ENCODE assay signal across 9 cellular contexts in the genomic region with DNA sequence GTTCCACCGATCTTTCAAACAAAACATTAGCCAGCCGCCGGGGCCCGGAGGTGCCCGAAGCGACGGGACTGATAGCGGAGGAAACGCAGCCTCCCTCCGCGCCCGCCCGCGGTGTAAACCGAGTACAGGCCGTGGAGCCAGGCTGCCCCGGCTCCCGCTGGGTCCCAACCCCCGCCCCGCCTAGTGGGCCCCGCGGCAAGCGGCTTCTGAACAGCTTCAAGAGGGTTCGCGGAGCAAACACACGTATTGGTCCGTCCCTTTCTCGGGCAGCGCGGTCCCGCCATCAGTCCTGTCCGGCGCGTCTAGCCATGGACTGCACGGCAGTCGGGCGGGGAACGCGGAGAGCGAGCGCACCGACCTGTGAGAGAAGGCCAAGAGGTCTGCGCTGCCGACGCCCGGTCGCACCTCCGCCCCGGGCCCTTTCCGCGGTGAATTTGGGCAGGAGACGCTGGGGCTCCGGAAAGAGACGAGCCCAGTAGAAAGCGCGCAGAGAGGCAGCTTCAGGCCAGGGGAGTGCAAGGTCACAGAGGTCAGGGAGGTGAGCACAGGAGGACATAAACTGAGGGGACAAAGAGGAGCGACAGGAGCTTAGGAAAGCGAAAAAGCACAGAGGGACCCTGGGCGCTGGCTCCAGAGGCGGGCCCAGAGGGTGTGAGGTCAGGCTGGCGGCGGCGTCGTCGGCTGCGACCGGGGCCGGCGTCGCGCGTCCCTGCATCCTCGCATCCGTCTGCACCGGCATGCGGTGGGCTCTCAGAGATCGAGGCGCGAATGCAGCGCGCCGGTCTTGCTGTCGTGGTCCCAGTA. TPM values are rescaled to one million over a fixed set of nuclear protein-coding genes. Genes with fewer than 3 reads are reported as not detected.
DNase-seq lines count a peak whose midpoint lies in the region; ATAC-seq, FAIRE-seq and TF ChIP-seq lines count a peak whose summit lies in the region.
"Had no signal": no experiment of that assay in that cellular context is flagged by ENCODE, and none has a peak within 500 bp of the region (broad histone marks: within the 10 kb centered on the region; RNA-seq: fewer than 3 reads in every experiment).

No MANE protein-coding gene starts in this region.

- H3K14ac ChIP-seq in mesenchymal stem cell (ENCODE audit: low read length in 2 of 2) = no peak overlapping the region

- H3K23ac ChIP-seq in mesenchymal stem cell (ENCODE audit: low read length in 2 of 2) = peak overlapping the region in 1 of 2 experiments; percentile 90

- H2BK12ac ChIP-seq in mesenchymal stem cell (ENCODE audit: low read length in 2 of 2) = no peak overlapping the region

- no peak overlapping the region for H2AFZ ChIP-seq in GM12878 (ENCODE audit: control insufficient read depth, low read depth, low read length)
- no peak overlapping the region for H2AFZ ChIP-seq in mesenchymal stem cell (ENCODE audit: low read depth, low read length)

- peak; percentile 28 to 42 for DNase-seq in stimulated activated CD4-positive, alpha-beta T cell treated with anti-CD3 and anti-CD28 coated beads, Interleukin-2, amount 100 ng/mL, for 24 hours
- DNase-seq in stimulated activated CD4-positive, alpha-beta T cell treated with anti-CD3 and anti-CD28 coated beads, Interleukin-1b, Interleukin-23, amount 100 ng/mL, for 48 hours = no peak
- DNase-seq in GM12878 (ENCODE audit: low read depth, low spot score) (no peak), mesenchymal stem cell (peak; percentile 26), vagina (ENCODE audit: extremely low spot score in 2 of 2) (no peak), NCI-H1092 (lab: John Stamatoyannopoulos, UW) (no peak)
- DNase-seq: T-helper 9 cell had no signal

- in situ Hi-C loops in GM12878 (cut with MboI) = loop anchor here (25.0 kb wide), 1 partner anchor 1183 kb away; a partner anchor contains a TSS

- no peak overlapping the region for H2BK15ac ChIP-seq in mesenchymal stem cell (ENCODE audit: low read depth, poor library complexity, severe bottlenecking)

- H2AK5ac ChIP-seq in mesenchymal stem cell (ENCODE audit: low read length, severe bottlenecking) = no peak overlapping the region

- CTCF ChIA-PET in GM12878 (lab: Yijun Ruan, JAX) = interaction anchor here (0.6 to 1.7 kb wide), 3 partner anchors 9 to 372 kb away, joined by 3 to 5 read pairs (median 3); no protein-coding TSS in a partner anchor

- no peak overlapping the region for H3K4ac ChIP-seq in mesenchymal stem cell (ENCODE audit: low read depth in 1 of 2, low read length in 2 of 2)

- H3K9ac ChIP-seq in GM12878 (ENCODE audit: control insufficient read depth, insufficient read depth, low read length) (no peak overlapping the region), mesenchymal stem cell (ENCODE audit: low read length) (no peak overlapping the region)

- H3K27me3 ChIP-seq in GM12878 (replicated peaks in 1 of 2; ENCODE audit: control insufficient read depth in 2 of 2, insufficient read depth in 2 of 2, low read length in 1 of 2) (peaks cover 21 to 30% of the 10 kb centered on the region in 2 experiments), mesenchymal stem cell (ENCODE audit: control insufficient read depth in 1 of 2, insufficient read depth in 1 of 2, low read length in 2 of 2) (peaks cover 92 to 97% of the 10 kb centered on the region in 2 experiments), vagina (peaks cover 4% of the 10 kb centered on the region)

- H4K91ac ChIP-seq in mesenchymal stem cell (ENCODE audit: low read length) = peak overlapping the region; percentile 19

- H3K4me3 ChIP-seq in GM12878 (no peak overlapping the region), mesenchymal stem cell (ENCODE audit: insufficient read depth in 1 of 2, low read depth in 1 of 2, low read length in 2 of 2) (peak overlapping the region; percentile 24 to 48), vagina (peak overlapping the region; percentile 45 to 59)

- H4K20me1 ChIP-seq in GM12878 (ENCODE audit: control insufficient read depth, insufficient read depth) = 0 out of 2 replicates have a peak, but pooled peaks cover 3% of the 10 kb centered on the region

- SMC1A ChIA-PET in GM12878 (lab: Charles Lee; ENCODE audit: uncharacterized antibody, unreplicated experiment) = no interaction called here

- TF ChIP-seq EP300 in GM12878 (IDR thresholded peaks at IDR 0.05; ENCODE audit: borderline replicate concordance in 1 of 2, control insufficient read depth in 1 of 2, low read depth in 2 of 2, low read length in 2 of 2) = no peak

- intact Hi-C loops in GM12878 (cut with micrococcal nuclease; ENCODE audit: unreplicated experiment) (loop anchor here (5.0 to 10.0 kb wide), 2 partner anchors 150 to 257 kb away; no protein-coding TSS in a partner anchor), vagina (cut with DNase I) (no loop called here)

- ATAC-seq in GM12878 = no peak
- no peak for ATAC-seq in HG03457 (IDR thresholded peaks at IDR 0.05; ENCODE audit: unreplicated experiment)
- ATAC-seq in GM19035 (IDR thresholded peaks at IDR 0.05; ENCODE audit: unreplicated experiment) = no peak

- WGBS in GM12878 (ENCODE audit: insufficient coverage, insufficient replicate concordance, low lambda C conversion rate, missing lambda C conversion rate) = 39% methylated on average over 69 of the region's 83 CpGs
- 2% methylated on average over 78 of the region's 83 CpGs for WGBS in mesenchymal stem cell

- RAD21 ChIA-PET in GM12878 (lab: Charles Lee; ENCODE audit: unreplicated experiment) = no interaction called here

- no peak for TF ChIP-seq RAD21 in GM12878 (IDR thresholded peaks at IDR 0.05; ENCODE audit: insufficient read depth, low read depth, low read length)

- H3K36me3 ChIP-seq in GM12878 (ENCODE audit: control insufficient read depth in 2 of 2, insufficient read depth in 2 of 2, low read length in 1 of 2) = no peaks in the 10 kb centered on the region
- peaks cover 0 to 3% of the 10 kb centered on the region in 2 experiments for H3K36me3 ChIP-seq in mesenchymal stem cell (ENCODE audit: control insufficient read depth in 1 of 2, insufficient read depth in 2 of 2, low read depth in 1 of 2, low read length in 2 of 2)
- H3K36me3 ChIP-seq in vagina = no peaks in the 10 kb centered on the region

- H4K8ac ChIP-seq in mesenchymal stem cell (ENCODE audit: low read length) = no peak overlapping the region

- H3K79me1 ChIP-seq in mesenchymal stem cell (replicated peaks; ENCODE audit: low read length, poor library complexity, severe bottlenecking) = no peaks in the 10 kb centered on the region

- H3K4me2 ChIP-seq in GM12878 (ENCODE audit: control insufficient read depth, insufficient read depth) (no peak overlapping the region), mesenchymal stem cell (ENCODE audit: low read length, poor library complexity, severe bottlenecking) (peak overlapping the region; percentile 75)

- TF ChIP-seq CTCF in GM12878 (IDR thresholded peaks at IDR 0.05 in 2 of 3, conservative IDR thresholded peaks at IDR 0.05 in 1 of 3; ENCODE audit: control insufficient read depth in 2 of 3, extremely low read depth in 1 of 3, insufficient read depth in 1 of 3, low read depth in 3 of 3, low read length in 3 of 3) = no peak
- TF ChIP-seq CTCF in vagina (IDR thresholded peaks at IDR 0.05) = no peak

- H2BK120ac ChIP-seq in mesenchymal stem cell (ENCODE audit: low read depth, low read length) = no peak overlapping the region

- TF ChIP-seq POLR2A in GM12878 (IDR thresholded peaks at IDR 0.05; ENCODE audit: low read depth, low read length) = no peak
- no peak for TF ChIP-seq POLR2A in vagina (IDR thresholded peaks at IDR 0.05)

- POLR2A ChIA-PET in GM12878 (lab: Charles Lee) = no interaction called here

- H3K79me2 ChIP-seq in GM12878 (ENCODE audit: control insufficient read depth, insufficient read depth, low read length) = no peaks in the 10 kb centered on the region

- H3K9me3 ChIP-seq in GM12878 (replicated peaks; ENCODE audit: control insufficient read depth, insufficient read depth, low read length) = no peaks in the 10 kb centered on the region; the same call in 2 of the 3 replicates
- no peaks in the 10 kb centered on the region for H3K9me3 ChIP-seq in mesenchymal stem cell (ENCODE audit: control insufficient read depth, low read length)
- no peaks in the 10 kb centered on the region for H3K9me3 ChIP-seq in vagina

- BruUV-seq in GM12878 (replicated peaks; lab: Mats Ljungman, UMichigan) = no TSS peak

- no peak for FAIRE-seq in GM12878 (lab: Jason Lieb, UNC)

- H2BK5ac ChIP-seq in mesenchymal stem cell (ENCODE audit: low read depth, low read length, poor library complexity, severe bottlenecking) = no peak overlapping the region

- no peak overlapping the region for H3K18ac ChIP-seq in mesenchymal stem cell (ENCODE audit: low read depth in 1 of 2, low read length in 2 of 2)

- H3K4me1 ChIP-seq in GM12878 (ENCODE audit: control insufficient read depth, insufficient read depth, low read length) (no peaks in the 10 kb centered on the region), mesenchymal stem cell (ENCODE audit: control insufficient read depth, insufficient read depth, low read depth, low read length) (peaks cover 42% of the 10 kb centered on the region), vagina (peaks cover 38% of the 10 kb centered on the region)

- no peak overlapping the region for H3K27ac ChIP-seq in GM12878 (ENCODE audit: control insufficient read depth, insufficient read depth)
- H3K27ac ChIP-seq in mesenchymal stem cell (ENCODE audit: low read length, poor library complexity, severe bottlenecking) = no peak overlapping the region
- no peak overlapping the region for H3K27ac ChIP-seq in vagina

RNA-seq across cellular contexts. Expression of a gene that starts 1.9 kb away (rescaled TPM):
- not detected in 2 replicates for total RNA-seq in GM12878 (2013; cell fraction: nucleolus; rRNA removed)
- total RNA-seq in GM12878 (2014; rRNA removed) (not detected in 2 replicates), GM12878 (2014; rRNA removed; fragmentation: Illumina TruSeq; extraction: Trizol) (not detected in 2 replicates), GM12878 (2021) (0.08 TPM in 1 of 2 replicates, not detected in the other), vagina (1.5 TPM)
- not detected for polyA plus RNA-seq in GM12878 (2011; ENCODE audit: low read depth)
- polyA plus RNA-seq in GM12878 (2011; rRNA removed) (not detected in 2 replicates), GM12878 (2014; fragmentation: Illumina TruSeq; extraction: Trizol) (not detected in 2 replicates), GM12878 (2014; fragmentation: Nextera tagmentation; extraction: Ambion mirVana) (not detected), GM12878 (2014; rRNA removed) (not detected in 2 replicates), GM12878 (2016; fragmentation: Nextera tagmentation; extraction: Ambion mirVana) (not detected)
- polyA plus RNA-seq in GM12878 (2011; cell fraction: cytosol; rRNA removed) = not detected in 2 replicates
- not detected in 2 replicates for polyA plus RNA-seq in GM12878 (2011; cell fraction: nucleus; rRNA removed)
- polyA plus RNA-seq in GM12878 (2012) = not detected in 2 replicates
- not detected in 2 replicates for polyA minus RNA-seq in GM12878 (2011; rRNA and poly(A)+ RNA removed)
- polyA minus RNA-seq in GM12878 (2011; cell fraction: cytosol; rRNA and poly(A)+ RNA removed) = 0.40 TPM in 1 of 2 replicates, not detected in the other
- not detected in 2 replicates for polyA minus RNA-seq in GM12878 (2011; cell fraction: nucleus; rRNA and poly(A)+ RNA removed)
- 0.07 TPM for polyA plus RNA-seq in mesenchymal stem cell (2013, experiment 1 of 2)
- not detected for polyA plus RNA-seq in mesenchymal stem cell (2013, experiment 2 of 2)

RNA-seq across cellular contexts. Expression of a gene that starts 2.0 kb away (rescaled TPM):
- not detected in 2 replicates for total RNA-seq in GM12878 (2013; cell fraction: nucleolus; rRNA removed)
- not detected in 2 replicates for total RNA-seq in GM12878 (2014; rRNA removed)
- not detected in 2 replicates for total RNA-seq in GM12878 (2014; rRNA removed; fragmentation: Illumina TruSeq; extraction: Trizol)
- total RNA-seq in GM12878 (2021) = 0.05 TPM in 1 of 2 replicates, not detected in the other
- polyA plus RNA-seq in GM12878 (2011; ENCODE audit: low read depth) = not detected
- polyA plus RNA-seq in GM12878 (2011; rRNA removed) = not detected in 2 replicates
- not detected in 2 replicates for polyA plus RNA-seq in GM12878 (2011; cell fraction: cytosol; rRNA removed)
- not detected in 2 replicates for polyA plus RNA-seq in GM12878 (2011; cell fraction: nucleus; rRNA removed)
- polyA plus RNA-seq in GM12878 (2012) = 0.04 TPM in 1 of 2 replicates, not detected in the other
- polyA plus RNA-seq in GM12878 (2014; fragmentation: Illumina TruSeq; extraction: Trizol) = not detected in 2 replicates
- not detected for polyA plus RNA-seq in GM12878 (2014; fragmentation: Nextera tagmentation; extraction: Ambion mirVana)
- polyA plus RNA-seq in GM12878 (2014; rRNA removed) = not detected in 2 replicates
- not detected for polyA plus RNA-seq in GM12878 (2016; fragmentation: Nextera tagmentation; extraction: Ambion mirVana)
- polyA minus RNA-seq in GM12878 (2011; rRNA and poly(A)+ RNA removed) = not detected in 2 replicates
- polyA minus RNA-seq in GM12878 (2011; cell fraction: cytosol; rRNA and poly(A)+ RNA removed) = not detected in 2 replicates
- polyA minus RNA-seq in GM12878 (2011; cell fraction: nucleus; rRNA and poly(A)+ RNA removed) = not detected in 2 replicates
- polyA plus RNA-seq in mesenchymal stem cell (2013, experiment 1 of 2) = not detected
- polyA plus RNA-seq in mesenchymal stem cell (2013, experiment 2 of 2) = 0.04 TPM
- total RNA-seq in vagina = 1.5 TPM

Comparison
In these comparisons a context has a peak if more than half of its experiments do, and no peak if none do; other contexts are left out.
1. DNase-seq: peak in stimulated activated CD4-positive, alpha-beta T cell treated with anti-CD3 and anti-CD28 coated beads, Interleukin-2, amount 100 ng/mL, for 24 hours (2 of 2) and mesenchymal stem cell (single experiment); none in stimulated activated CD4-positive, alpha-beta T cell treated with anti-CD3 and anti-CD28 coated beads, Interleukin-1b, Interleukin-23, amount 100 ng/mL, for 48 hours (single experiment), GM12878 (single experiment), vagina (0 of 2) and NCI-H1092 (single experiment).